ENCODE assay signal across 13 cellular contexts in the genomic region with DNA sequence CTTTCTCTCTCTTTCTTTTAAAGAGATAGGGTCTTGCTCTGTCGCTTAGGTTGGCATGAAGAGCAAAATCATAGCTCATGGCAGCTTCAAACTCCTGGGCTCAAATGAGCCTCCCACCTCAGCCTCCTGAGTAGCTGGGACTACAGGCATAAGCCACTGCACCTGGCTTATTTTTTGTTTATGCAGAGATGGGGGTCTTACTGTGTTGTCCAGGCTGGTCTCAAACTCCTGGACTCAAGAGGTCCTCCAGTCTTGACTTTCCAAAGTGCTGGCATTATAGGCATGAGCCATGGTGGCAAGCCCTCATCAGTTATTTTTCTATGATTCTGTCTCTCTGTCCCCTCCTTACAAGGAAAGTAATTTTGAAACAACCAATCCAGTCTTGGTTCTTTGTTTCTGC. TPM values are rescaled to one million over a fixed set of nuclear protein-coding genes. Genes with fewer than 3 reads are reported as not detected.
DNase-seq lines count a peak whose midpoint lies in the region; ATAC-seq and TF ChIP-seq lines count a peak whose summit lies in the region.
"Had no signal": no experiment of that assay in that cellular context is flagged by ENCODE, and none has a peak within 500 bp of the region (broad histone marks: within the 10 kb centered on the region; RNA-seq: fewer than 3 reads in every experiment).

No MANE protein-coding gene starts in this region.

- H2AFZ ChIP-seq in hepatocyte: peak overlapping the region; percentile 70

- no peak for DNase-seq in activated T-cell treated with anti-CD3 and anti-CD28 coated beads, Interleukin-2, amount 50 U/mL, for 72 hours
- DNase-seq in activated T-cell treated with anti-CD3 and anti-CD28 coated beads, Interleukin-2, amount 50 U/mL, for 1 hour: no peak
- DNase-seq in Panc1 (ENCODE audit: low read depth, low spot score): no peak
- no peak for DNase-seq in hepatocyte (ENCODE audit: low spot score)
- DNase-seq in stimulated activated naive CD8-positive, alpha-beta T cell treated with anti-CD3 and anti-CD28 coated beads, Interleukin-15, amount 100 ng/mL, for 72 hours: no peak
- DNase-seq in HT-29 (ENCODE audit: low spot score): no peak
- no peak for DNase-seq in GM10266 (ENCODE audit: extremely low spot score)
- DNase-seq: activated gamma-delta T cell treated with Interleukin-2 at 50 U/mL for 16 hours; GF-D8; NCI-H1930; occipital lobe; stimulated activated CD4-positive, alpha-beta T cell treated with anti-CD3 and anti-CD28 coated beads, Interleukin-4, amount 100 ng/mL, for 4 hours had no signal

- CTCF ChIA-PET in Panc1 (lab: Charles Lee): no interaction called here

- H3K36me3 ChIP-seq in Panc1 (ENCODE audit: control insufficient read depth, insufficient read depth, low read length): no peaks in the 10 kb centered on the region; the same call in none of the 2 replicates
- no peaks in the 10 kb centered on the region for H3K36me3 ChIP-seq in hepatocyte (replicated peaks; ENCODE audit: insufficient read depth, low read depth)

- H3K4me3 Mint-ChIP-seq in activated T-cell treated with anti-CD3 and anti-CD28 coated beads, Interleukin-2, amount 50 U/mL, for 72 hours: peak overlapping the region; percentile 91 to 95
- H3K4me3 Mint-ChIP-seq in stimulated activated naive CD8-positive, alpha-beta T cell treated with anti-CD3 and anti-CD28 coated beads, Interleukin-15, amount 100 ng/mL, for 72 hours: peak overlapping the region; percentile 97 to 99

- H3K27me3 Mint-ChIP-seq in activated T-cell treated with anti-CD3 and anti-CD28 coated beads, Interleukin-2, amount 50 U/mL, for 72 hours (ENCODE audit: low read depth): no peaks in the 10 kb centered on the region
- H3K27me3 Mint-ChIP-seq in stimulated activated naive CD8-positive, alpha-beta T cell treated with anti-CD3 and anti-CD28 coated beads, Interleukin-15, amount 100 ng/mL, for 72 hours: no peaks in the 10 kb centered on the region

- TF ChIP-seq CTCF in Panc1 (IDR thresholded peaks at IDR 0.05): no peak
- TF ChIP-seq CTCF in hepatocyte (IDR thresholded peaks at IDR 0.05; ENCODE audit: poor library complexity): no peak
- TF ChIP-seq CTCF in GM10266 (IDR thresholded peaks at IDR 0.05; ENCODE audit: control insufficient read depth, insufficient read depth, low read depth, missing control alignments): no peak

- intact Hi-C loops in Panc1 (cut with micrococcal nuclease; ENCODE audit: unreplicated experiment): no loop called here

- POLR2A ChIA-PET in Panc1 (lab: Charles Lee): no interaction called here

- no peaks in the 10 kb centered on the region for H3K36me3 Mint-ChIP-seq in activated T-cell treated with anti-CD3 and anti-CD28 coated beads, Interleukin-2, amount 50 U/mL, for 72 hours (ENCODE audit: insufficient read depth in 2 of 2)

- BruUV-seq in Panc1 (replicated peaks; lab: Mats Ljungman, UMichigan): no TSS peak

- H3K9me3 ChIP-seq in Panc1 (ENCODE audit: control insufficient read depth, insufficient read depth, low read depth, low read length) (no peaks in the 10 kb centered on the region), hepatocyte (ENCODE audit: low read depth) (no peaks in the 10 kb centered on the region)

- peaks cover 22% of the 10 kb centered on the region for H4K20me1 ChIP-seq in hepatocyte (ENCODE audit: insufficient read depth, poor library complexity, severe bottlenecking)

- H3K27ac ChIP-seq in Panc1 (ENCODE audit: low read length): peak overlapping the region; percentile 92
- H3K27ac ChIP-seq in hepatocyte: peak overlapping the region; percentile 96

- H3K4me3 ChIP-seq in Panc1 (ENCODE audit: low read depth in 2 of 2, low read length in 2 of 2) (no peak overlapping the region), hepatocyte (no peak overlapping the region)

- H3K9me2 ChIP-seq in hepatocyte (replicated peaks; ENCODE audit: insufficient read depth): no peaks in the 10 kb centered on the region

- peaks cover 0 to 2% of the 10 kb centered on the region in 2 donors for H3K9me3 Mint-ChIP-seq in activated T-cell treated with anti-CD3 and anti-CD28 coated beads, Interleukin-2, amount 50 U/mL, for 72 hours
- peaks cover 0 to 6% of the 10 kb centered on the region in 2 donors for H3K9me3 Mint-ChIP-seq in stimulated activated naive CD8-positive, alpha-beta T cell treated with anti-CD3 and anti-CD28 coated beads, Interleukin-15, amount 100 ng/mL, for 72 hours

- peak overlapping the region; percentile 93 for H3K27ac Mint-ChIP-seq in activated T-cell treated with anti-CD3 and anti-CD28 coated beads, Interleukin-2, amount 50 U/mL, for 72 hours
- peak overlapping the region in 1 of 2 donors; percentile 98 for H3K27ac Mint-ChIP-seq in stimulated activated naive CD8-positive, alpha-beta T cell treated with anti-CD3 and anti-CD28 coated beads, Interleukin-15, amount 100 ng/mL, for 72 hours

- peaks cover 35% of the 10 kb centered on the region for H3K79me2 ChIP-seq in hepatocyte

- H3K4me1 Mint-ChIP-seq in activated T-cell treated with anti-CD3 and anti-CD28 coated beads, Interleukin-2, amount 50 U/mL, for 72 hours (ENCODE audit: low read depth): peaks cover 36% of the 10 kb centered on the region
- H3K4me1 Mint-ChIP-seq in stimulated activated naive CD8-positive, alpha-beta T cell treated with anti-CD3 and anti-CD28 coated beads, Interleukin-15, amount 100 ng/mL, for 72 hours: peaks cover 35% of the 10 kb centered on the region

- WGBS in hepatocyte (ENCODE audit: low lambda C conversion rate, missing lambda C conversion rate): 100% methylated on average over 1 of the region's 1 CpG

- ATAC-seq in activated T-cell treated with anti-CD3 and anti-CD28 coated beads, Interleukin-2, amount 50 U/mL, for 72 hours (replicated peaks in 1 of 2): no peak
- ATAC-seq in Panc1 (no peak), GM19397 (IDR thresholded peaks at IDR 0.05; ENCODE audit: unreplicated experiment) (no peak)
- no peak for ATAC-seq in stimulated activated naive CD8-positive, alpha-beta T cell treated with anti-CD3 and anti-CD28 coated beads, Interleukin-15, amount 100 ng/mL, for 72 hours

- peak overlapping the region; percentile 70 for H3K4me2 ChIP-seq in hepatocyte

- in situ Hi-C loops in Panc1 (cut with HindIII; ENCODE audit: low pct_unique_long_range_greater_than_20kb, low sequenced_read_pairs): no loop called here

- H3K4me1 ChIP-seq in Panc1 (ENCODE audit: control insufficient read depth, insufficient read depth, low read length) (peaks cover 24% of the 10 kb centered on the region), hepatocyte (ENCODE audit: insufficient read depth) (no peaks in the 10 kb centered on the region)

- no peaks in the 10 kb centered on the region for H3K27me3 ChIP-seq in Panc1 (ENCODE audit: control insufficient read depth, insufficient read depth, low read length)
- no peaks in the 10 kb centered on the region for H3K27me3 ChIP-seq in hepatocyte

RNA-seq across cellular contexts. Expression of gene BAG3, which starts 1.1 kb away (rescaled TPM):
- total RNA-seq in activated T-cell treated with anti-CD3 and anti-CD28 coated beads, Interleukin-2, amount 50 U/mL, for 72 hours: 10 to 100 TPM; 16.4 to 22.1 TPM
- total RNA-seq in Panc1 (2021; ENCODE audit: unreplicated experiment) (131 TPM), hepatocyte (13.9 and 18.2 TPM in 2 replicates)
- 204 TPM for polyA plus RNA-seq in Panc1 (2012; ENCODE audit: insufficient read length)
- polyA plus RNA-seq in hepatocyte: 57.2 and 67.1 TPM in 2 replicates
- total RNA-seq in HT-29 (2014; rRNA removed; shearing (Covaris generic)): 15.3 and 18.5 TPM in 2 replicates

RNA-seq across cellular contexts. Expression of gene TIAL1, which starts 53.3 kb away (rescaled TPM):
- 100 to 1,000 TPM; 201 to 224 TPM for total RNA-seq in activated T-cell treated with anti-CD3 and anti-CD28 coated beads, Interleukin-2, amount 50 U/mL, for 72 hours
- total RNA-seq in Panc1 (2021; ENCODE audit: unreplicated experiment) (236 TPM), hepatocyte (74.4 and 81.3 TPM in 2 replicates)
- polyA plus RNA-seq in Panc1 (2012; ENCODE audit: insufficient read length): 119 TPM
- polyA plus RNA-seq in hepatocyte: 36.4 and 42.2 TPM in 2 replicates
- 26.6 and 27.0 TPM in 2 replicates for total RNA-seq in HT-29 (2014; rRNA removed; shearing (Covaris generic))
